ENCODE assay signal across 1 cellular context in genomic region chr11:45899448-45900174, GRCh38.
TF ChIP-seq lines count a peak whose summit lies in the region.

No MANE protein-coding gene starts in this region.

TF ChIP-seq in K562, 482 proteins besides CTCF, POLR2A, EP300 and RAD21 (continued from another document and continues in another):
- TF ChIP-seq, protein P1, sequence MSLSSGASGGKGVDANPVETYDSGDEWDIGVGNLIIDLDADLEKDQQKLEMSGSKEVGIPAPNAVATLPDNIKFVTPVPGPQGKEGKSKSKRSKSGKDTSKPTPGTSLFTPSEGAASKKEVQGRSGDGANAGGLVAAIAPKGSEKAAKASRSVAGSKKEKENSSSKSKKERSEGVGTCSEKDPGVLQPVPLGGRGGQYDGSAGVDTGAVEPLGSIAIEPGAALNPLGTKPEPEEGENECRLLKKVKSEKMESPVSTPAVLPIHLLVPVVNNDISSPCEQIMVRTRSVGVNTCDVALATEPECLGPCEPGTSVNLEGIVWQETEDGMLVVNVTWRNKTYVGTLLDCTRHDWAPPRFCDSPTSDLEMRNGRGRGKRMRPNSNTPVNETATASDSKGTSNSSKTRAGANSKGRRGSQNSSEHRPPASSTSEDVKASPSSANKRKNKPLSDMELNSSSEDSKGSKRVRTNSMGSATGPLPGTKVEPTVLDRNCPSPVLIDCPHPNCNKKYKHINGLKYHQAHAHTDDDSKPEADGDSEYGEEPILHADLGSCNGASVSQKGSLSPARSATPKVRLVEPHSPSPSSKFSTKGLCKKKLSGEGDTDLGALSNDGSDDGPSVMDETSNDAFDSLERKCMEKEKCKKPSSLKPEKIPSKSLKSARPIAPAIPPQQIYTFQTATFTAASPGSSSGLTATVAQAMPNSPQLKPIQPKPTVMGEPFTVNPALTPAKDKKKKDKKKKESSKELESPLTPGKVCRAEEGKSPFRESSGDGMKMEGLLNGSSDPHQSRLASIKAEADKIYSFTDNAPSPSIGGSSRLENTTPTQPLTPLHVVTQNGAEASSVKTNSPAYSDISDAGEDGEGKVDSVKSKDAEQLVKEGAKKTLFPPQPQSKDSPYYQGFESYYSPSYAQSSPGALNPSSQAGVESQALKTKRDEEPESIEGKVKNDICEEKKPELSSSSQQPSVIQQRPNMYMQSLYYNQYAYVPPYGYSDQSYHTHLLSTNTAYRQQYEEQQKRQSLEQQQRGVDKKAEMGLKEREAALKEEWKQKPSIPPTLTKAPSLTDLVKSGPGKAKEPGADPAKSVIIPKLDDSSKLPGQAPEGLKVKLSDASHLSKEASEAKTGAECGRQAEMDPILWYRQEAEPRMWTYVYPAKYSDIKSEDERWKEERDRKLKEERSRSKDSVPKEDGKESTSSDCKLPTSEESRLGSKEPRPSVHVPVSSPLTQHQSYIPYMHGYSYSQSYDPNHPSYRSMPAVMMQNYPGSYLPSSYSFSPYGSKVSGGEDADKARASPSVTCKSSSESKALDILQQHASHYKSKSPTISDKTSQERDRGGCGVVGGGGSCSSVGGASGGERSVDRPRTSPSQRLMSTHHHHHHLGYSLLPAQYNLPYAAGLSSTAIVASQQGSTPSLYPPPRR (CRISPR knock-in tag; IDR thresholded peaks at IDR 0.05; ENCODE audit: borderline replicate concordance), result no peak
- peak; percentile 89 for TF ChIP-seq MIER1 (IDR thresholded peaks at IDR 0.05; ENCODE audit: low read depth)
- TF ChIP-seq, protein P2, sequence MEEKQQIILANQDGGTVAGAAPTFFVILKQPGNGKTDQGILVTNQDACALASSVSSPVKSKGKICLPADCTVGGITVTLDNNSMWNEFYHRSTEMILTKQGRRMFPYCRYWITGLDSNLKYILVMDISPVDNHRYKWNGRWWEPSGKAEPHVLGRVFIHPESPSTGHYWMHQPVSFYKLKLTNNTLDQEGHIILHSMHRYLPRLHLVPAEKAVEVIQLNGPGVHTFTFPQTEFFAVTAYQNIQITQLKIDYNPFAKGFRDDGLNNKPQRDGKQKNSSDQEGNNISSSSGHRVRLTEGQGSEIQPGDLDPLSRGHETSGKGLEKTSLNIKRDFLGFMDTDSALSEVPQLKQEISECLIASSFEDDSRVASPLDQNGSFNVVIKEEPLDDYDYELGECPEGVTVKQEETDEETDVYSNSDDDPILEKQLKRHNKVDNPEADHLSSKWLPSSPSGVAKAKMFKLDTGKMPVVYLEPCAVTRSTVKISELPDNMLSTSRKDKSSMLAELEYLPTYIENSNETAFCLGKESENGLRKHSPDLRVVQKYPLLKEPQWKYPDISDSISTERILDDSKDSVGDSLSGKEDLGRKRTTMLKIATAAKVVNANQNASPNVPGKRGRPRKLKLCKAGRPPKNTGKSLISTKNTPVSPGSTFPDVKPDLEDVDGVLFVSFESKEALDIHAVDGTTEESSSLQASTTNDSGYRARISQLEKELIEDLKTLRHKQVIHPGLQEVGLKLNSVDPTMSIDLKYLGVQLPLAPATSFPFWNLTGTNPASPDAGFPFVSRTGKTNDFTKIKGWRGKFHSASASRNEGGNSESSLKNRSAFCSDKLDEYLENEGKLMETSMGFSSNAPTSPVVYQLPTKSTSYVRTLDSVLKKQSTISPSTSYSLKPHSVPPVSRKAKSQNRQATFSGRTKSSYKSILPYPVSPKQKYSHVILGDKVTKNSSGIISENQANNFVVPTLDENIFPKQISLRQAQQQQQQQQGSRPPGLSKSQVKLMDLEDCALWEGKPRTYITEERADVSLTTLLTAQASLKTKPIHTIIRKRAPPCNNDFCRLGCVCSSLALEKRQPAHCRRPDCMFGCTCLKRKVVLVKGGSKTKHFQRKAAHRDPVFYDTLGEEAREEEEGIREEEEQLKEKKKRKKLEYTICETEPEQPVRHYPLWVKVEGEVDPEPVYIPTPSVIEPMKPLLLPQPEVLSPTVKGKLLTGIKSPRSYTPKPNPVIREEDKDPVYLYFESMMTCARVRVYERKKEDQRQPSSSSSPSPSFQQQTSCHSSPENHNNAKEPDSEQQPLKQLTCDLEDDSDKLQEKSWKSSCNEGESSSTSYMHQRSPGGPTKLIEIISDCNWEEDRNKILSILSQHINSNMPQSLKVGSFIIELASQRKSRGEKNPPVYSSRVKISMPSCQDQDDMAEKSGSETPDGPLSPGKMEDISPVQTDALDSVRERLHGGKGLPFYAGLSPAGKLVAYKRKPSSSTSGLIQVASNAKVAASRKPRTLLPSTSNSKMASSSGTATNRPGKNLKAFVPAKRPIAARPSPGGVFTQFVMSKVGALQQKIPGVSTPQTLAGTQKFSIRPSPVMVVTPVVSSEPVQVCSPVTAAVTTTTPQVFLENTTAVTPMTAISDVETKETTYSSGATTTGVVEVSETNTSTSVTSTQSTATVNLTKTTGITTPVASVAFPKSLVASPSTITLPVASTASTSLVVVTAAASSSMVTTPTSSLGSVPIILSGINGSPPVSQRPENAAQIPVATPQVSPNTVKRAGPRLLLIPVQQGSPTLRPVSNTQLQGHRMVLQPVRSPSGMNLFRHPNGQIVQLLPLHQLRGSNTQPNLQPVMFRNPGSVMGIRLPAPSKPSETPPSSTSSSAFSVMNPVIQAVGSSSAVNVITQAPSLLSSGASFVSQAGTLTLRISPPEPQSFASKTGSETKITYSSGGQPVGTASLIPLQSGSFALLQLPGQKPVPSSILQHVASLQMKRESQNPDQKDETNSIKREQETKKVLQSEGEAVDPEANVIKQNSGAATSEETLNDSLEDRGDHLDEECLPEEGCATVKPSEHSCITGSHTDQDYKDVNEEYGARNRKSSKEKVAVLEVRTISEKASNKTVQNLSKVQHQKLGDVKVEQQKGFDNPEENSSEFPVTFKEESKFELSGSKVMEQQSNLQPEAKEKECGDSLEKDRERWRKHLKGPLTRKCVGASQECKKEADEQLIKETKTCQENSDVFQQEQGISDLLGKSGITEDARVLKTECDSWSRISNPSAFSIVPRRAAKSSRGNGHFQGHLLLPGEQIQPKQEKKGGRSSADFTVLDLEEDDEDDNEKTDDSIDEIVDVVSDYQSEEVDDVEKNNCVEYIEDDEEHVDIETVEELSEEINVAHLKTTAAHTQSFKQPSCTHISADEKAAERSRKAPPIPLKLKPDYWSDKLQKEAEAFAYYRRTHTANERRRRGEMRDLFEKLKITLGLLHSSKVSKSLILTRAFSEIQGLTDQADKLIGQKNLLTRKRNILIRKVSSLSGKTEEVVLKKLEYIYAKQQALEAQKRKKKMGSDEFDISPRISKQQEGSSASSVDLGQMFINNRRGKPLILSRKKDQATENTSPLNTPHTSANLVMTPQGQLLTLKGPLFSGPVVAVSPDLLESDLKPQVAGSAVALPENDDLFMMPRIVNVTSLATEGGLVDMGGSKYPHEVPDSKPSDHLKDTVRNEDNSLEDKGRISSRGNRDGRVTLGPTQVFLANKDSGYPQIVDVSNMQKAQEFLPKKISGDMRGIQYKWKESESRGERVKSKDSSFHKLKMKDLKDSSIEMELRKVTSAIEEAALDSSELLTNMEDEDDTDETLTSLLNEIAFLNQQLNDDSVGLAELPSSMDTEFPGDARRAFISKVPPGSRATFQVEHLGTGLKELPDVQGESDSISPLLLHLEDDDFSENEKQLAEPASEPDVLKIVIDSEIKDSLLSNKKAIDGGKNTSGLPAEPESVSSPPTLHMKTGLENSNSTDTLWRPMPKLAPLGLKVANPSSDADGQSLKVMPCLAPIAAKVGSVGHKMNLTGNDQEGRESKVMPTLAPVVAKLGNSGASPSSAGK (IDR thresholded peaks at IDR 0.05), result no peak
- TF ChIP-seq, protein P3, sequence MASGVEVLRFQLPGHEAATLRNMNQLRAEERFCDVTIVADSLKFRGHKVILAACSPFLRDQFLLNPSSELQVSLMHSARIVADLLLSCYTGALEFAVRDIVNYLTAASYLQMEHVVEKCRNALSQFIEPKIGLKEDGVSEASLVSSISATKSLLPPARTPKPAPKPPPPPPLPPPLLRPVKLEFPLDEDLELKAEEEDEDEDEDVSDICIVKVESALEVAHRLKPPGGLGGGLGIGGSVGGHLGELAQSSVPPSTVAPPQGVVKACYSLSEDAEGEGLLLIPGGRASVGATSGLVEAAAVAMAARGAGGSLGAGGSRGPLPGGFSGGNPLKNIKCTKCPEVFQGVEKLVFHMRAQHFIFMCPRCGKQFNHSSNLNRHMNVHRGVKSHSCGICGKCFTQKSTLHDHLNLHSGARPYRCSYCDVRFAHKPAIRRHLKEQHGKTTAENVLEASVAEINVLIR (CRISPR knock-in tag; IDR thresholded peaks at IDR 0.05), result peak; percentile 41
- TF ChIP-seq TCF7L2 (IDR thresholded peaks at IDR 0.05; ENCODE audit: low read depth, low read length), result peak; percentile 92
- TF ChIP-seq PCBP1 (IDR thresholded peaks at IDR 0.05; ENCODE audit: low read depth, low read length, poor library complexity, severe bottlenecking), result peak; percentile 82
- TF ChIP-seq MBD2 (IDR thresholded peaks at IDR 0.05; ENCODE audit: borderline replicate concordance, low read depth), result peak; percentile 90
- TF ChIP-seq NRF1 (conservative IDR thresholded peaks at IDR 0.05 in 1 of 2, IDR thresholded peaks at IDR 0.05 in 1 of 2), result no peak
- peak; percentile 40; the same call in 1 of the 2 replicates for TF ChIP-seq DPF2 (IDR thresholded peaks at IDR 0.05)
- TF ChIP-seq SIX5 (IDR thresholded peaks at IDR 0.05; ENCODE audit: borderline replicate concordance in 1 of 2, insufficient read depth in 1 of 2, low read depth in 1 of 2, low read length in 2 of 2), result peak; percentile 33 to 38; a peak in 2 of 4 replicates
- TF ChIP-seq TBP (optimal IDR thresholded peaks at IDR 0.05; ENCODE audit: low read depth, low read length), result peak; percentile 38
- peak; percentile 99 for TF ChIP-seq ATF7 (IDR thresholded peaks at IDR 0.05)
- TF ChIP-seq, protein P4, sequence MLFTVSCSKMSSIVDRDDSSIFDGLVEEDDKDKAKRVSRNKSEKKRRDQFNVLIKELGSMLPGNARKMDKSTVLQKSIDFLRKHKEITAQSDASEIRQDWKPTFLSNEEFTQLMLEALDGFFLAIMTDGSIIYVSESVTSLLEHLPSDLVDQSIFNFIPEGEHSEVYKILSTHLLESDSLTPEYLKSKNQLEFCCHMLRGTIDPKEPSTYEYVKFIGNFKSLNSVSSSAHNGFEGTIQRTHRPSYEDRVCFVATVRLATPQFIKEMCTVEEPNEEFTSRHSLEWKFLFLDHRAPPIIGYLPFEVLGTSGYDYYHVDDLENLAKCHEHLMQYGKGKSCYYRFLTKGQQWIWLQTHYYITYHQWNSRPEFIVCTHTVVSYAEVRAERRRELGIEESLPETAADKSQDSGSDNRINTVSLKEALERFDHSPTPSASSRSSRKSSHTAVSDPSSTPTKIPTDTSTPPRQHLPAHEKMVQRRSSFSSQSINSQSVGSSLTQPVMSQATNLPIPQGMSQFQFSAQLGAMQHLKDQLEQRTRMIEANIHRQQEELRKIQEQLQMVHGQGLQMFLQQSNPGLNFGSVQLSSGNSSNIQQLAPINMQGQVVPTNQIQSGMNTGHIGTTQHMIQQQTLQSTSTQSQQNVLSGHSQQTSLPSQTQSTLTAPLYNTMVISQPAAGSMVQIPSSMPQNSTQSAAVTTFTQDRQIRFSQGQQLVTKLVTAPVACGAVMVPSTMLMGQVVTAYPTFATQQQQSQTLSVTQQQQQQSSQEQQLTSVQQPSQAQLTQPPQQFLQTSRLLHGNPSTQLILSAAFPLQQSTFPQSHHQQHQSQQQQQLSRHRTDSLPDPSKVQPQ (CRISPR knock-in tag; IDR thresholded peaks at IDR 0.05; ENCODE audit: borderline replicate concordance), result no peak
- TF ChIP-seq BHLHE40 (IDR thresholded peaks at IDR 0.05; ENCODE audit: low read length), result peak; percentile 90
- TF ChIP-seq BDP1 (IDR thresholded peaks at IDR 0.05; ENCODE audit: insufficient read depth, insufficient read length), result no peak
- TF ChIP-seq IFI16 (CRISPR knock-in tag; IDR thresholded peaks at IDR 0.05), result no peak
- peak; percentile 78; the same call in 1 of the 2 replicates for TF ChIP-seq SREBF1 (IDR thresholded peaks at IDR 0.05; ENCODE audit: borderline replicate concordance, low read depth, low read length)
- TF ChIP-seq TSC22D4 (tag; IDR thresholded peaks at IDR 0.05), result no peak
- TF ChIP-seq ZNF224 (CRISPR knock-in tag; IDR thresholded peaks at IDR 0.05), result no peak
- TF ChIP-seq SMARCB1 (IDR thresholded peaks at IDR 0.05; ENCODE audit: insufficient read length, low read depth), result no peak
- TF ChIP-seq, protein P5, sequence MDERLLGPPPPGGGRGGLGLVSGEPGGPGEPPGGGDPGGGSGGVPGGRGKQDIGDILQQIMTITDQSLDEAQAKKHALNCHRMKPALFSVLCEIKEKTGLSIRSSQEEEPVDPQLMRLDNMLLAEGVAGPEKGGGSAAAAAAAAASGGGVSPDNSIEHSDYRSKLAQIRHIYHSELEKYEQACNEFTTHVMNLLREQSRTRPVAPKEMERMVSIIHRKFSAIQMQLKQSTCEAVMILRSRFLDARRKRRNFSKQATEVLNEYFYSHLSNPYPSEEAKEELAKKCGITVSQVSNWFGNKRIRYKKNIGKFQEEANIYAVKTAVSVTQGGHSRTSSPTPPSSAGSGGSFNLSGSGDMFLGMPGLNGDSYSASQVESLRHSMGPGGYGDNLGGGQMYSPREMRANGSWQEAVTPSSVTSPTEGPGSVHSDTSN (CRISPR knock-in tag; IDR thresholded peaks at IDR 0.05; ENCODE audit: low read depth), result no peak
- TF ChIP-seq, protein P5 (tag; conservative IDR thresholded peaks at IDR 0.05; ENCODE audit: low read depth), result no peak
- TF ChIP-seq FOXA1 (IDR thresholded peaks at IDR 0.05; ENCODE audit: borderline replicate concordance), result no peak
- TF ChIP-seq ZNF584 (CRISPR knock-in tag; IDR thresholded peaks at IDR 0.05; ENCODE audit: low read depth), result peak; percentile 35; the same call in 1 of the 2 replicates
- TF ChIP-seq EZH2 (IDR thresholded peaks at IDR 0.05; ENCODE audit: borderline replicate concordance, low read depth, low read length), result no peak
- TF ChIP-seq RB1 (IDR thresholded peaks at IDR 0.05; ENCODE audit: low read depth), result peak; percentile 95
- TF ChIP-seq ZFX (CRISPR knock-in tag; IDR thresholded peaks at IDR 0.05), result no peak
- TF ChIP-seq HOMEZ (CRISPR knock-in tag; IDR thresholded peaks at IDR 0.05), result no peak
